29 cellular contexts compared by ENCODE assay signal in genomic region chr14:96663076-96663475, GRCh38.
"Had no signal": no experiment of that assay in that cellular context is flagged by ENCODE, and none has a peak within 500 bp of the region (broad histone marks: within the 10 kb centered on the region; RNA-seq: fewer than 3 reads in every experiment).

No MANE protein-coding gene starts in this region.

- H3K4me1 Mint-ChIP-seq: activated B cell treated with CpG ODN at 0.5 μM for 24 hours; activated CD4-positive, alpha-beta T cell treated with anti-CD3 and anti-CD28 coated beads for 36 hours; activated CD4-positive, alpha-beta T cell treated with anti-CD3 and anti-CD28 coated beads, Interleukin-2, amount 10 ng/mL, durations not matched to agents 24 days and 14 days; activated CD8-positive, alpha-beta memory T cell treated with anti-CD3 and anti-CD28 coated beads, Interleukin-2, amount 10 ng/mL, durations not matched to agents 7 days and 5 days; activated naive CD4-positive, alpha-beta T cell treated with anti-CD3 and anti-CD28 coated beads, Interleukin-2, amount 10 ng/mL, durations not matched to agents 7 days and 5 days; central memory CD8-positive, alpha-beta T cell; T-helper 17 cell had no signal

- ATAC-seq: activated CD4-positive, alpha-beta T cell treated with anti-CD3 and anti-CD28 coated beads for 36 hours; activated CD4-positive, CD25-positive, alpha-beta regulatory T cell treated with anti-CD3 and anti-CD28 coated beads, Interleukin-2, amount 50 U/mL, for 24 hours; activated CD8-positive, alpha-beta memory T cell treated with anti-CD3 and anti-CD28 coated beads, Interleukin-2, amount 10 ng/mL, durations not matched to agents 7 days and 5 days; activated CD8-positive, alpha-beta T cell treated with anti-CD3 and anti-CD28 coated beads, Interleukin-2, amount 10 ng/mL, durations not matched to agents 7 days and 5 days; activated naive CD4-positive, alpha-beta T cell treated with anti-CD3 and anti-CD28 coated beads, Interleukin-2, amount 50 U/mL, for 72 hours; activated T-cell treated with anti-CD3 and anti-CD28 coated beads, Interleukin-2, amount 50 U/mL, for 72 hours; T-helper 17 cell had no signal

- H3K4me1 ChIP-seq: ascending aorta had no signal

- DNase-seq: activated B cell treated with CpG ODN at 0.5 μM for 24 hours; activated CD4-positive, alpha-beta memory T cell treated with anti-CD3 and anti-CD28 coated beads for 36 hours; activated CD4-positive, alpha-beta T cell treated with anti-CD3 and anti-CD28 coated beads for 36 hours; activated CD4-positive, alpha-beta T cell treated with anti-CD3 and anti-CD28 coated beads, Interleukin-2, amount 10 ng/mL, durations not matched to agents 24 days and 14 days; activated CD8-positive, alpha-beta memory T cell treated with anti-CD3 and anti-CD28 coated beads, Interleukin-2, amount 10 ng/mL, durations not matched to agents 7 days and 5 days; activated CD8-positive, alpha-beta memory T cell treated with anti-CD3 and anti-CD28 coated beads, Interleukin-2, amount 50 U/mL, for 4 hours; activated CD8-positive, alpha-beta T cell treated with anti-CD3 and anti-CD28 coated beads, Interleukin-2, amount 10 ng/mL, durations not matched to agents 7 days and 5 days; activated gamma-delta T cell; activated naive CD4-positive, alpha-beta T cell; activated naive CD4-positive, alpha-beta T cell treated with anti-CD3 and anti-CD28 coated beads, Interleukin-2, amount 10 ng/mL, durations not matched to agents 7 days and 5 days; activated naive CD8-positive, alpha-beta T cell treated with anti-CD3 and anti-CD28 coated beads, Interleukin-2, amount 10 ng/mL, durations not matched to agents 7 days and 5 days; activated T-cell treated with anti-CD3 and anti-CD28 coated beads, Interleukin-2, amount 50 U/mL, for 24 hours; activated T-cell treated with anti-CD3 and anti-CD28 coated beads, Interleukin-2, amount 50 U/mL, for 72 hours; brain microvascular endothelial cell; dorsolateral prefrontal cortex; effector memory CD4-positive, alpha-beta T cell; esophagus squamous epithelium; head of caudate nucleus; T-helper 1 cell; T-helper 17 cell; T1000; WERI-Rb-1 had no signal

- H3K4me3 ChIP-seq: ascending aorta, coronary artery had no signal

- H3K4me3 Mint-ChIP-seq: activated B cell treated with CpG ODN at 0.5 μM for 24 hours; activated CD4-positive, alpha-beta memory T cell treated with anti-CD3 and anti-CD28 coated beads for 36 hours; activated CD4-positive, alpha-beta T cell treated with anti-CD3 and anti-CD28 coated beads for 36 hours; activated CD4-positive, alpha-beta T cell treated with anti-CD3 and anti-CD28 coated beads, Interleukin-2, amount 10 ng/mL, durations not matched to agents 24 days and 14 days; activated CD8-positive, alpha-beta memory T cell treated with anti-CD3 and anti-CD28 coated beads, Interleukin-2, amount 10 ng/mL, durations not matched to agents 7 days and 5 days; activated CD8-positive, alpha-beta T cell treated with anti-CD3 and anti-CD28 coated beads, Interleukin-2, amount 10 ng/mL, durations not matched to agents 7 days and 5 days; activated naive CD4-positive, alpha-beta T cell treated with anti-CD3 and anti-CD28 coated beads, Interleukin-2, amount 10 ng/mL, durations not matched to agents 7 days and 5 days; activated naive CD8-positive, alpha-beta T cell treated with anti-CD3 and anti-CD28 coated beads, Interleukin-2, amount 10 ng/mL, durations not matched to agents 7 days and 5 days; activated T-cell treated with anti-CD3 and anti-CD28 coated beads, Interleukin-2, amount 50 U/mL, for 24 hours; activated T-cell treated with anti-CD3 and anti-CD28 coated beads, Interleukin-2, amount 50 U/mL, for 72 hours; central memory CD8-positive, alpha-beta T cell; dendritic cell treated with granulocyte-macrophage colony-stimulating factor and Interleukin-4, amounts not matched to agents 40 ng/mL and 50 ng/mL, for 4 days; T-helper 17 cell; T-helper 2 cell treated with Interferon-gamma antibody and Interleukin-4, amounts not matched to agents 5 μg/mL and 100 μg/mL, for 36 hours had no signal

- H3K36me3 ChIP-seq: ascending aorta, brain microvascular endothelial cell, esophagus squamous epithelium, WERI-Rb-1 had no signal

- H3K9me3 Mint-ChIP-seq: activated B cell treated with CpG ODN at 0.5 μM for 24 hours; activated CD4-positive, alpha-beta memory T cell treated with anti-CD3 and anti-CD28 coated beads for 36 hours; activated CD4-positive, alpha-beta T cell treated with anti-CD3 and anti-CD28 coated beads, Interleukin-2, amount 10 ng/mL, durations not matched to agents 24 days and 14 days; activated naive CD4-positive, alpha-beta T cell treated with anti-CD3 and anti-CD28 coated beads, Interleukin-2, amount 10 ng/mL, durations not matched to agents 7 days and 5 days; activated naive CD4-positive, alpha-beta T cell treated with anti-CD3 and anti-CD28 coated beads, Interleukin-2, amount 50 U/mL, for 72 hours; activated naive CD8-positive, alpha-beta T cell treated with anti-CD3 and anti-CD28 coated beads, Interleukin-2, amount 10 ng/mL, durations not matched to agents 7 days and 5 days; activated T-cell treated with anti-CD3 and anti-CD28 coated beads, Interleukin-2, amount 50 U/mL, for 24 hours; central memory CD8-positive, alpha-beta T cell; dendritic cell treated with granulocyte-macrophage colony-stimulating factor and Interleukin-4, amounts not matched to agents 40 ng/mL and 50 ng/mL, for 4 days; T-helper 2 cell treated with Interferon-gamma antibody and Interleukin-4, amounts not matched to agents 5 μg/mL and 100 μg/mL, for 36 hours had no signal

- H3K36me3 Mint-ChIP-seq: activated CD4-positive, alpha-beta memory T cell treated with anti-CD3 and anti-CD28 coated beads for 36 hours; activated CD8-positive, alpha-beta memory T cell treated with anti-CD3 and anti-CD28 coated beads, Interleukin-2, amount 10 ng/mL, durations not matched to agents 7 days and 5 days; activated naive CD4-positive, alpha-beta T cell treated with anti-CD3 and anti-CD28 coated beads, Interleukin-2, amount 10 ng/mL, durations not matched to agents 7 days and 5 days; activated naive CD8-positive, alpha-beta T cell treated with anti-CD3 and anti-CD28 coated beads, Interleukin-2, amount 10 ng/mL, durations not matched to agents 7 days and 5 days had no signal

- H3K27me3 ChIP-seq: ascending aorta, brain microvascular endothelial cell, esophagus squamous epithelium had no signal

- H3K9me3 ChIP-seq: ascending aorta, esophagus squamous epithelium had no signal

- H3K27ac ChIP-seq: ascending aorta, brain microvascular endothelial cell, coronary artery, dorsolateral prefrontal cortex, WERI-Rb-1 had no signal

- H3K27ac Mint-ChIP-seq: activated B cell treated with CpG ODN at 0.5 μM for 24 hours; activated CD4-positive, alpha-beta memory T cell treated with anti-CD3 and anti-CD28 coated beads for 36 hours; activated CD4-positive, alpha-beta T cell treated with anti-CD3 and anti-CD28 coated beads for 36 hours; activated CD4-positive, alpha-beta T cell treated with anti-CD3 and anti-CD28 coated beads, Interleukin-2, amount 10 ng/mL, durations not matched to agents 24 days and 14 days; activated CD8-positive, alpha-beta memory T cell treated with anti-CD3 and anti-CD28 coated beads, Interleukin-2, amount 10 ng/mL, durations not matched to agents 7 days and 5 days; activated CD8-positive, alpha-beta T cell treated with anti-CD3 and anti-CD28 coated beads, Interleukin-2, amount 10 ng/mL, durations not matched to agents 7 days and 5 days; activated naive CD4-positive, alpha-beta T cell treated with anti-CD3 and anti-CD28 coated beads, Interleukin-2, amount 10 ng/mL, durations not matched to agents 7 days and 5 days; activated naive CD4-positive, alpha-beta T cell treated with anti-CD3 and anti-CD28 coated beads, Interleukin-2, amount 50 U/mL, for 72 hours; activated naive CD8-positive, alpha-beta T cell treated with anti-CD3 and anti-CD28 coated beads, Interleukin-2, amount 10 ng/mL, durations not matched to agents 7 days and 5 days; activated T-cell treated with anti-CD3 and anti-CD28 coated beads, Interleukin-2, amount 50 U/mL, for 24 hours; activated T-cell treated with anti-CD3 and anti-CD28 coated beads, Interleukin-2, amount 50 U/mL, for 72 hours; dendritic cell treated with granulocyte-macrophage colony-stimulating factor and Interleukin-4, amounts not matched to agents 40 ng/mL and 50 ng/mL, for 4 days; T-helper 17 cell; T-helper 2 cell treated with Interferon-gamma antibody and Interleukin-4, amounts not matched to agents 5 μg/mL and 100 μg/mL, for 36 hours had no signal
